In the genomic region with DNA sequence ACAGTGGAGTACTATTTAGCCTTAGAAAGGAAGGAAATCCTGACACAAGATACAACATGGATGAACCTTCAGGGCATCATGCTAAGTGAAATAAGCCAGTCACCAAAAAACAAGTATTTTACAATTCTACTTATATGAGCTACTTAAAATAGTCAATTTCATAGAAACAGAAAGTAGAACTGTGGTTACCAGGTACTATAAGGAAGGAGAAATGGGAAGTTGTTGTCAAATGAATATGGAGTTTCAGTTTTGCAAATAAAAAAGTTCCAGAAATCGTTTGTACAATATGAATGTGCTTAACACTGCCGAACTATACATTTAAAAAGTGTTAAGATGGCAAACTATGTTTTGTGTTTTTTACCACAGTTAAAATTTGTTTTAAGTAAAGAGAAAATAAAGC, we compare ENCODE assay signal across 11 cellular contexts. TPM values are rescaled to one million over a fixed set of nuclear protein-coding genes. Genes with fewer than 3 reads are reported as not detected.
DNase-seq lines count a peak whose midpoint lies in the region; ATAC-seq and TF ChIP-seq lines count a peak whose summit lies in the region.
"Had no signal": no experiment of that assay in that cellular context is flagged by ENCODE, and none has a peak within 500 bp of the region (broad histone marks: within the 10 kb centered on the region; RNA-seq: fewer than 3 reads in every experiment).

No MANE protein-coding gene starts in this region.

- H3K4me3 Mint-ChIP-seq in activated T-cell treated with anti-CD3 and anti-CD28 coated beads, Interleukin-2, amount 50 U/mL, for 72 hours: peak overlapping the region; percentile 68 to 100

- TF ChIP-seq POLR2A in Peyer's patch (IDR thresholded peaks at IDR 0.05): no peak

- H3K36me3 ChIP-seq in OCI-LY1 (ENCODE audit: insufficient read depth, low read length) (peaks cover 31% of the 10 kb centered on the region), Peyer's patch (no peaks in the 10 kb centered on the region)
- H3K36me3 ChIP-seq: breast epithelium, vagina had no signal

- H3K27me3 ChIP-seq in OCI-LY1 (ENCODE audit: insufficient read depth, low read length): no peaks in the 10 kb centered on the region
- H3K27me3 ChIP-seq in Peyer's patch: no peaks in the 10 kb centered on the region
- H3K27me3 ChIP-seq: breast epithelium, vagina had no signal

- no peak for DNase-seq in activated T-cell treated with anti-CD3 and anti-CD28 coated beads, Interleukin-2, amount 50 U/mL, for 72 hours
- DNase-seq in activated T-cell treated with anti-CD3 and anti-CD28 coated beads for 4 hours (no peak), Kasumi-1 (lab: John Stamatoyannopoulos, UW) (no peak), AG08396 (ENCODE audit: low spot score) (no peak), Peyer's patch (no peak)
- DNase-seq in stimulated activated naive CD8-positive, alpha-beta T cell treated with anti-CD3 and anti-CD28 coated beads, Interleukin-15, Interleukin-2, amounts not matched to agents 100 U/mL and 50 U/mL, for 24 hours: no peak

- H3K4me3 ChIP-seq in OCI-LY1 (ENCODE audit: low read depth, low read length, poor library complexity, severe bottlenecking) (peak overlapping the region; percentile 35), Peyer's patch (no peak overlapping the region)
- H3K4me3 ChIP-seq: breast epithelium, skin epidermis, vagina had no signal

- H3K9me2 ChIP-seq in OCI-LY1 (ENCODE audit: low read depth, low read length): no peaks in the 10 kb centered on the region

- no peak for TF ChIP-seq CTCF in OCI-LY1 (IDR thresholded peaks at IDR 0.05; ENCODE audit: low read length)
- no peak for TF ChIP-seq CTCF in Peyer's patch (IDR thresholded peaks at IDR 0.05)

- no peaks in the 10 kb centered on the region for H4K20me1 ChIP-seq in OCI-LY1 (ENCODE audit: insufficient read depth, low read length)

- peak overlapping the region; percentile 99 for H3K27ac Mint-ChIP-seq in activated T-cell treated with anti-CD3 and anti-CD28 coated beads, Interleukin-2, amount 50 U/mL, for 72 hours

- H3K4me1 Mint-ChIP-seq in activated T-cell treated with anti-CD3 and anti-CD28 coated beads, Interleukin-2, amount 50 U/mL, for 72 hours (ENCODE audit: low read depth): peaks cover 21% of the 10 kb centered on the region

- no peak overlapping the region for H2AFZ ChIP-seq in OCI-LY1 (ENCODE audit: low read length)

- no peak overlapping the region for H3K9ac ChIP-seq in OCI-LY1 (ENCODE audit: low read length)

- H3K27ac ChIP-seq in OCI-LY1 (ENCODE audit: low read depth, low read length, poor library complexity, severe bottlenecking) (peak overlapping the region; percentile 57), Peyer's patch (no peak overlapping the region)
- H3K27ac ChIP-seq: breast epithelium, skin epidermis, vagina had no signal

- H3K9me3 ChIP-seq in OCI-LY1 (ENCODE audit: low read length): peaks cover 9% of the 10 kb centered on the region
- H3K9me3 ChIP-seq in Peyer's patch: peaks cover 0 to 7% (median 3%) of the 10 kb centered on the region in 4 donors
- H3K9me3 ChIP-seq: breast epithelium, vagina had no signal

- H3F3A ChIP-seq in OCI-LY1 (ENCODE audit: insufficient read depth, low read length): no peaks in the 10 kb centered on the region; the same call in 1 of the 2 replicates

- ATAC-seq in activated T-cell treated with anti-CD3 and anti-CD28 coated beads, Interleukin-2, amount 50 U/mL, for 72 hours (replicated peaks in 1 of 2): peak; percentile 73 to 91
- peak; percentile 60 for ATAC-seq in HG02943 (IDR thresholded peaks at IDR 0.05; ENCODE audit: low read depth, unreplicated experiment)
- peak; percentile 57 for ATAC-seq in stimulated activated naive CD8-positive, alpha-beta T cell treated with anti-CD3 and anti-CD28 coated beads, Interleukin-15, Interleukin-2, amounts not matched to agents 100 U/mL and 50 U/mL, for 24 hours

- H3K9me3 Mint-ChIP-seq in activated T-cell treated with anti-CD3 and anti-CD28 coated beads, Interleukin-2, amount 50 U/mL, for 72 hours: peaks cover 3 to 4% of the 10 kb centered on the region in 2 donors

- peak overlapping the region; percentile 55 for H3K4me2 ChIP-seq in OCI-LY1 (ENCODE audit: low read length)

- peaks cover 10 to 11% of the 10 kb centered on the region in 2 donors for H3K36me3 Mint-ChIP-seq in activated T-cell treated with anti-CD3 and anti-CD28 coated beads, Interleukin-2, amount 50 U/mL, for 72 hours (ENCODE audit: insufficient read depth in 2 of 2)

- H3K4me1 ChIP-seq in OCI-LY1 (ENCODE audit: insufficient read depth, low read length, severe bottlenecking) (peaks cover 63% of the 10 kb centered on the region), Peyer's patch (peaks cover 0 to 13% (median 2%) of the 10 kb centered on the region in 4 donors)
- H3K4me1 ChIP-seq: breast epithelium had no signal

- peaks cover 7% of the 10 kb centered on the region for H3K27me3 Mint-ChIP-seq in activated T-cell treated with anti-CD3 and anti-CD28 coated beads, Interleukin-2, amount 50 U/mL, for 72 hours (ENCODE audit: low read depth)

- H3K79me2 ChIP-seq in OCI-LY1 (ENCODE audit: insufficient read depth, low read length): peaks cover 64% of the 10 kb centered on the region

RNA-seq across cellular contexts. Expression of a gene that starts 26.8 kb away (rescaled TPM):
- 10 to 100 TPM; 19.1 to 25.8 TPM for total RNA-seq in activated T-cell treated with anti-CD3 and anti-CD28 coated beads, Interleukin-2, amount 50 U/mL, for 72 hours
- 10 to 100 TPM; 47.9 to 92.6 (median 59.9) TPM for total RNA-seq in Peyer's patch
